Comparison of ENCODE assay signal across 8 cellular contexts in genomic region chr4:112296949-112297483, GRCh38. TPM values are rescaled to one million over a fixed set of nuclear protein-coding genes. Genes with fewer than 3 reads are reported as not detected.
DNase-seq lines count a peak whose midpoint lies in the region; ATAC-seq and TF ChIP-seq lines count a peak whose summit lies in the region.

Gene ALPK1 (plus strand): TSS chr4:112297369.

- H3K4me1 Mint-ChIP-seq in Caco-2 (ENCODE audit: low read depth, unreplicated experiment) = no peaks in the 10 kb centered on the region
- H3K4me1 Mint-ChIP-seq in natural killer cell treated with Interleukin-12 subunit alpha and Interleukin-12 subunit beta and Interleukin-15 and Interleukin-18, amount 100 ng/mL, for 72 hours (ENCODE audit: low read depth in 2 of 2) = peaks cover 25 to 40% of the 10 kb centered on the region in 2 donors

- no peaks in the 10 kb centered on the region for H3K27me3 Mint-ChIP-seq in Caco-2 (ENCODE audit: insufficient read depth, unreplicated experiment)
- no peaks in the 10 kb centered on the region for H3K27me3 Mint-ChIP-seq in natural killer cell treated with Interleukin-12 subunit alpha and Interleukin-12 subunit beta and Interleukin-15 and Interleukin-18, amount 100 ng/mL, for 72 hours

- H3K36me3 ChIP-seq in Caco-2 (ENCODE audit: control insufficient read depth, insufficient read depth, low read length) (no peaks in the 10 kb centered on the region), SK-N-SH (replicated peaks in 1 of 2; ENCODE audit: control insufficient read depth in 1 of 2, insufficient read depth in 2 of 2, low read length in 1 of 2) (no peaks in the 10 kb centered on the region), BE2C (no peaks in the 10 kb centered on the region)

- peak in 1 of 2 experiments; percentile 59 for DNase-seq in Caco-2
- DNase-seq in SK-N-SH = peak; percentile 12
- peak; percentile 83 for DNase-seq in epidermal melanocyte (ENCODE audit: insufficient read length, low spot score)
- no peak for DNase-seq in natural killer cell treated with Interleukin-12 subunit alpha and Interleukin-12 subunit beta and Interleukin-15 and Interleukin-18, amount 100 ng/mL, for 72 hours (ENCODE audit: low spot score)
- DNase-seq in DMS153 treated with DMSO at 0.1 percent for 48 hours (lab: John Stamatoyannopoulos, UW; ENCODE audit: unreplicated experiment) = no peak
- no peak for DNase-seq in BE2C

- POLR2A ChIA-PET in Caco-2 (lab: Charles Lee) = interaction anchor here (1.4 kb wide), 1 partner anchor 11 kb away, joined by 7 read pairs; the partner anchor contains the start of gene TIFA
- POLR2A ChIA-PET in SK-N-SH (lab: Yijun Ruan, JAX) = no interaction called here

- peaks cover 5% of the 10 kb centered on the region for H3F3A ChIP-seq in SK-N-SH (replicated peaks; ENCODE audit: insufficient read depth)

- peak within 1 kb of the TSS; percentile 69 for H3K4me2 ChIP-seq in SK-N-SH

- H3K79me2 ChIP-seq in SK-N-SH (ENCODE audit: insufficient read depth) = no peaks in the 10 kb centered on the region

- H3K9me2 ChIP-seq in SK-N-SH = no peaks in the 10 kb centered on the region

- no peaks in the 10 kb centered on the region for H4K20me1 ChIP-seq in SK-N-SH (ENCODE audit: insufficient read depth)

- H3K36me3 Mint-ChIP-seq in Caco-2 (ENCODE audit: insufficient read depth, unreplicated experiment) = no peaks in the 10 kb centered on the region
- H3K36me3 Mint-ChIP-seq in natural killer cell treated with Interleukin-12 subunit alpha and Interleukin-12 subunit beta and Interleukin-15 and Interleukin-18, amount 100 ng/mL, for 72 hours = peaks cover 17% of the 10 kb centered on the region

- peak within 1 kb of the TSS; percentile 55 to 72 for H3K27ac ChIP-seq in SK-N-SH (ENCODE audit: low read depth in 2 of 2, low read length in 1 of 2)

- peak within 1 kb of the TSS; percentile 64 for H3K9ac ChIP-seq in SK-N-SH

- ATAC-seq in GM19463 (IDR thresholded peaks at IDR 0.05; ENCODE audit: unreplicated experiment) (peak; percentile 88), HG03520 (IDR thresholded peaks at IDR 0.05; ENCODE audit: unreplicated experiment) (peak; percentile 83)
- peak; percentile 85 to 94 for ATAC-seq in natural killer cell treated with Interleukin-12 subunit alpha and Interleukin-12 subunit beta and Interleukin-15 and Interleukin-18, amount 100 ng/mL, for 72 hours

- H3K4me1 ChIP-seq in Caco-2 = no peaks in the 10 kb centered on the region; the same call in 1 of the 2 replicates
- H3K4me1 ChIP-seq in SK-N-SH (ENCODE audit: control insufficient read depth in 1 of 2, insufficient read depth in 2 of 2, low read depth in 1 of 2, low read length in 1 of 2) = peaks cover 0 to 6% of the 10 kb centered on the region in 2 experiments; a peak in 2 of 4 replicates
- no peaks in the 10 kb centered on the region for H3K4me1 ChIP-seq in BE2C

- H3K4me3 ChIP-seq in Caco-2 (ENCODE audit: low read depth, low read length) (peak within 1 kb of the TSS; percentile 11), SK-N-SH (ENCODE audit: low read depth in 2 of 2, low read length in 1 of 2) (peak within 1 kb of the TSS; percentile 47 to 50), BE2C (ENCODE audit: low read depth, low read length) (no peak within 1 kb of the TSS)

- H3K9me3 ChIP-seq in Caco-2 = no peaks in the 10 kb centered on the region
- no peaks in the 10 kb centered on the region for H3K9me3 ChIP-seq in SK-N-SH
- H3K9me3 ChIP-seq in BE2C = no peaks in the 10 kb centered on the region

- no peaks in the 10 kb centered on the region for H3K9me3 Mint-ChIP-seq in Caco-2 (ENCODE audit: unreplicated experiment)
- peaks cover 5% of the 10 kb centered on the region for H3K9me3 Mint-ChIP-seq in natural killer cell treated with Interleukin-12 subunit alpha and Interleukin-12 subunit beta and Interleukin-15 and Interleukin-18, amount 100 ng/mL, for 72 hours

- H3K27ac Mint-ChIP-seq in Caco-2 (ENCODE audit: unreplicated experiment) = peak within 1 kb of the TSS; percentile 49
- peak within 1 kb of the TSS; percentile 98 to 99 for H3K27ac Mint-ChIP-seq in natural killer cell treated with Interleukin-12 subunit alpha and Interleukin-12 subunit beta and Interleukin-15 and Interleukin-18, amount 100 ng/mL, for 72 hours

- peak within 1 kb of the TSS; percentile 69 for H3K4me3 Mint-ChIP-seq in Caco-2 (ENCODE audit: unreplicated experiment)
- peak within 1 kb of the TSS; percentile 91 for H3K4me3 Mint-ChIP-seq in natural killer cell treated with Interleukin-12 subunit alpha and Interleukin-12 subunit beta and Interleukin-15 and Interleukin-18, amount 100 ng/mL, for 72 hours

- WGBS in SK-N-SH (ENCODE audit: low lambda C conversion rate) = 7% methylated on average over 3 of the region's 3 CpGs

- no peak for TF ChIP-seq CTCF in Caco-2 (IDR thresholded peaks at IDR 0.05; ENCODE audit: insufficient read depth in 1 of 2, low read depth in 1 of 2, low read length in 1 of 2, severe bottlenecking in 1 of 2, unreplicated experiment in 1 of 2)
- TF ChIP-seq CTCF in SK-N-SH (IDR thresholded peaks at IDR 0.05) = no peak
- no peak for TF ChIP-seq CTCF in BE2C (IDR thresholded peaks at IDR 0.05; ENCODE audit: low read depth, low read length)

- H2AFZ ChIP-seq in SK-N-SH (ENCODE audit: low read depth) = peak within 1 kb of the TSS; percentile 85

- H3K27me3 ChIP-seq in Caco-2 (replicated peaks; ENCODE audit: control insufficient read depth, insufficient read depth, low read length) (no peaks in the 10 kb centered on the region), SK-N-SH (ENCODE audit: insufficient read depth) (no peaks in the 10 kb centered on the region), BE2C (peaks cover 28% of the 10 kb centered on the region)

- peak in 1 of 2 experiments; percentile 7; a peak in 1 of 4 replicates for TF ChIP-seq EP300 in SK-N-SH (IDR thresholded peaks at IDR 0.05; ENCODE audit: borderline replicate concordance in 1 of 2, low read depth in 1 of 2, low read length in 1 of 2)

- BruUV-seq in Caco-2 (replicated peaks; lab: Mats Ljungman, UMichigan) = no TSS peak

- CTCF ChIA-PET in Caco-2 (lab: Charles Lee) = interaction anchor here (0.7 to 0.8 kb wide), 3 partner anchors 53 to 227 kb away, joined by 3 to 5 read pairs (median 3); no protein-coding TSS in a partner anchor
- CTCF ChIA-PET in SK-N-SH (lab: Yijun Ruan, JAX) = interaction anchor here (1.0 kb wide), 1 partner anchor 24 kb away, joined by 4 read pairs; no protein-coding TSS in a partner anchor

- intact Hi-C loops in Caco-2 (cut with micrococcal nuclease; ENCODE audit: unreplicated experiment) = loop anchor here (1.0 kb wide), 1 partner anchor 66 kb away; the partner anchor contains the start of gene AP1AR

- TF ChIP-seq RAD21 in SK-N-SH (IDR thresholded peaks at IDR 0.05; ENCODE audit: low read length) = no peak

TF ChIP-seq in SK-N-SH, 30 proteins besides CTCF, POLR2A, EP300 and RAD21:
- TF ChIP-seq POLR2AphosphoS5 (IDR thresholded peaks at IDR 0.05; ENCODE audit: low read depth, low read length) = peak; percentile 68; the same call in 1 of the 2 replicates
- no peak for TF ChIP-seq MXI1 (IDR thresholded peaks at IDR 0.05; ENCODE audit: low read depth, low read length)
- TF ChIP-seq ELF1 (IDR thresholded peaks at IDR 0.05) = peak; percentile 87
- no peak for TF ChIP-seq FOXJ3 (CRISPR knock-in tag; IDR thresholded peaks at IDR 0.05)
- peak; percentile 65; the same call in 1 of the 2 replicates for TF ChIP-seq GABPA (IDR thresholded peaks at IDR 0.05; ENCODE audit: low read depth)
- peak; percentile 69 for TF ChIP-seq TAF1 (IDR thresholded peaks at IDR 0.05; ENCODE audit: borderline replicate concordance, low read depth, low read length)

RNA-seq across cellular contexts. Expression of gene ALPK1, which starts in this region (rescaled TPM):
- 4.9 and 6.9 TPM in 2 replicates for total RNA-seq in Caco-2 (2022)
- 2.8 and 4.5 TPM in 2 replicates for polyA plus RNA-seq in SK-N-SH (2012; rRNA removed)
- polyA plus RNA-seq in SK-N-SH (2012; cell fraction: cytosol; rRNA removed) = 2.6 and 2.7 TPM in 2 replicates
- 10.2 and 12.8 TPM in 2 replicates for polyA plus RNA-seq in SK-N-SH (2012; cell fraction: nucleus; rRNA removed)
- 10 to 100 TPM; 33.3 to 49.5 TPM for total RNA-seq in natural killer cell treated with Interleukin-12 subunit alpha and Interleukin-12 subunit beta and Interleukin-15 and Interleukin-18, amount 100 ng/mL, for 72 hours
- polyA plus RNA-seq in BE2C (2012; ENCODE audit: insufficient read depth, insufficient read length, low read depth) = not detected

Comparison
In these comparisons a context has a peak if more than half of its experiments do, and no peak if none do; other contexts are left out.
1. DNase-seq: peak in SK-N-SH (single experiment) and epidermal melanocyte (single experiment); none in natural killer cell treated with Interleukin-12 subunit alpha and Interleukin-12 subunit beta and Interleukin-15 and Interleukin-18, amount 100 ng/mL, for 72 hours (single experiment), DMS153 treated with DMSO at 0.1 percent for 48 hours (single experiment) and BE2C (single experiment).
2. Peak in every context shown above with its lines, with median percentiles within 50 percentile points of each other: ATAC-seq.